ENCODE assay signal across 1 cellular context in the genomic region with DNA sequence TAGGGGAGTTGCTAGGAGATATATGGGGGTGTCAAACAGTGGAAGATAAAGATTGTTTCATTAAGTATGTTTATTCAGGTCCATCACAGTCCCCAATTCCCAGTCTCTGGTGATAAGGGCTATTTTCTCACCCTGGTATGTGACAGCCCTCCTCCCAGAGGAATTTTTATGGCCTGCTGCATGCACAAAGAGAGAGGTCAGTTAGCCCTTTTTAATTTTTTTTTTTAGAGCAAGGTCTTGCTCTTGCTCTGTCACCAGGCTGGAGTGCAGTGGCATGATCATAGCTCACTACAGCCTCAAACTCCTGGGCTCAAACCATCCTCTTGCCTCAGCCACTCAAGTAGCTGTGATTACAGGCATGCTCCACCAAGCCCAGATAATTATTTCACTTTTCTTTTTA.
TF ChIP-seq lines count a peak whose summit lies in the region.

No MANE protein-coding gene starts in this region.

TF ChIP-seq in HepG2, 621 proteins besides CTCF, POLR2A, EP300 and RAD21 (continued from another document and continues in another):
- TF ChIP-seq, protein P1, sequence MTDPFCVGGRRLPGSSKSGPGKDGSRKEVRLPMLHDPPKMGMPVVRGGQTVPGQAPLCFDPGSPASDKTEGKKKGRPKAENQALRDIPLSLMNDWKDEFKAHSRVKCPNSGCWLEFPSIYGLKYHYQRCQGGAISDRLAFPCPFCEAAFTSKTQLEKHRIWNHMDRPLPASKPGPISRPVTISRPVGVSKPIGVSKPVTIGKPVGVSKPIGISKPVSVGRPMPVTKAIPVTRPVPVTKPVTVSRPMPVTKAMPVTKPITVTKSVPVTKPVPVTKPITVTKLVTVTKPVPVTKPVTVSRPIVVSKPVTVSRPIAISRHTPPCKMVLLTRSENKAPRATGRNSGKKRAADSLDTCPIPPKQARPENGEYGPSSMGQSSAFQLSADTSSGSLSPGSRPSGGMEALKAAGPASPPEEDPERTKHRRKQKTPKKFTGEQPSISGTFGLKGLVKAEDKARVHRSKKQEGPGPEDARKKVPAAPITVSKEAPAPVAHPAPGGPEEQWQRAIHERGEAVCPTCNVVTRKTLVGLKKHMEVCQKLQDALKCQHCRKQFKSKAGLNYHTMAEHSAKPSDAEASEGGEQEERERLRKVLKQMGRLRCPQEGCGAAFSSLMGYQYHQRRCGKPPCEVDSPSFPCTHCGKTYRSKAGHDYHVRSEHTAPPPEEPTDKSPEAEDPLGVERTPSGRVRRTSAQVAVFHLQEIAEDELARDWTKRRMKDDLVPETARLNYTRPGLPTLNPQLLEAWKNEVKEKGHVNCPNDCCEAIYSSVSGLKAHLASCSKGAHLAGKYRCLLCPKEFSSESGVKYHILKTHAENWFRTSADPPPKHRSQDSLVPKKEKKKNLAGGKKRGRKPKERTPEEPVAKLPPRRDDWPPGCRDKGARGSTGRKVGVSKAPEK (CRISPR knock-in tag; IDR thresholded peaks at IDR 0.05; ENCODE audit: borderline replicate concordance): no peak
- TF ChIP-seq MZF1 (CRISPR knock-in tag; IDR thresholded peaks at IDR 0.05; ENCODE audit: borderline replicate concordance) (no peak), SMYD3 (CRISPR knock-in tag; IDR thresholded peaks at IDR 0.05) (no peak), ZNF777 (CRISPR knock-in tag; IDR thresholded peaks at IDR 0.05) (no peak), ZFYVE20 (CRISPR knock-in tag; IDR thresholded peaks at IDR 0.05; ENCODE audit: borderline replicate concordance, low read depth) (no peak), ZNF34 (CRISPR knock-in tag; IDR thresholded peaks at IDR 0.05; ENCODE audit: borderline replicate concordance) (no peak), SMARCE1 (IDR thresholded peaks at IDR 0.05; ENCODE audit: borderline replicate concordance) (no peak), CCDC6 (CRISPR knock-in tag; IDR thresholded peaks at IDR 0.05) (no peak), NFKB2 (CRISPR knock-in tag; IDR thresholded peaks at IDR 0.05; ENCODE audit: borderline replicate concordance) (no peak), ZNF747 (CRISPR knock-in tag; IDR thresholded peaks at IDR 0.05; ENCODE audit: borderline replicate concordance) (no peak), KLF16 (CRISPR knock-in tag; IDR thresholded peaks at IDR 0.05) (no peak), ZNF564 (CRISPR knock-in tag; IDR thresholded peaks at IDR 0.05) (no peak), MIER2 (CRISPR knock-in tag; IDR thresholded peaks at IDR 0.05) (no peak), ASH2L (IDR thresholded peaks at IDR 0.05; ENCODE audit: insufficient read length, low read depth, low read length) (no peak), NPAS2 (CRISPR knock-in tag; IDR thresholded peaks at IDR 0.05; ENCODE audit: borderline replicate concordance) (no peak), FOXO1 (CRISPR knock-in tag; IDR thresholded peaks at IDR 0.05) (no peak), ZNF17 (CRISPR knock-in tag; IDR thresholded peaks at IDR 0.05) (no peak), ZNF547 (CRISPR knock-in tag; IDR thresholded peaks at IDR 0.05) (no peak), KDM5B (CRISPR knock-in tag; IDR thresholded peaks at IDR 0.05; ENCODE audit: borderline replicate concordance) (no peak), ZNF3 (CRISPR knock-in tag; IDR thresholded peaks at IDR 0.05) (no peak), ERF (CRISPR knock-in tag; IDR thresholded peaks at IDR 0.05) (no peak; the same call in 1 of the 2 replicates), LCORL (IDR thresholded peaks at IDR 0.05) (peak; percentile 39; the same call in 1 of the 2 replicates), LCORL (CRISPR knock-in tag; IDR thresholded peaks at IDR 0.05) (peak; percentile 84), TBP (CRISPR knock-in tag; IDR thresholded peaks at IDR 0.05) (no peak), FLYWCH1 (CRISPR knock-in tag; IDR thresholded peaks at IDR 0.05) (no peak), HNRNPL (IDR thresholded peaks at IDR 0.05; ENCODE audit: low read depth, low read length) (no peak), FOXK2 (IDR thresholded peaks at IDR 0.05) (no peak)
- TF ChIP-seq, protein P2, sequence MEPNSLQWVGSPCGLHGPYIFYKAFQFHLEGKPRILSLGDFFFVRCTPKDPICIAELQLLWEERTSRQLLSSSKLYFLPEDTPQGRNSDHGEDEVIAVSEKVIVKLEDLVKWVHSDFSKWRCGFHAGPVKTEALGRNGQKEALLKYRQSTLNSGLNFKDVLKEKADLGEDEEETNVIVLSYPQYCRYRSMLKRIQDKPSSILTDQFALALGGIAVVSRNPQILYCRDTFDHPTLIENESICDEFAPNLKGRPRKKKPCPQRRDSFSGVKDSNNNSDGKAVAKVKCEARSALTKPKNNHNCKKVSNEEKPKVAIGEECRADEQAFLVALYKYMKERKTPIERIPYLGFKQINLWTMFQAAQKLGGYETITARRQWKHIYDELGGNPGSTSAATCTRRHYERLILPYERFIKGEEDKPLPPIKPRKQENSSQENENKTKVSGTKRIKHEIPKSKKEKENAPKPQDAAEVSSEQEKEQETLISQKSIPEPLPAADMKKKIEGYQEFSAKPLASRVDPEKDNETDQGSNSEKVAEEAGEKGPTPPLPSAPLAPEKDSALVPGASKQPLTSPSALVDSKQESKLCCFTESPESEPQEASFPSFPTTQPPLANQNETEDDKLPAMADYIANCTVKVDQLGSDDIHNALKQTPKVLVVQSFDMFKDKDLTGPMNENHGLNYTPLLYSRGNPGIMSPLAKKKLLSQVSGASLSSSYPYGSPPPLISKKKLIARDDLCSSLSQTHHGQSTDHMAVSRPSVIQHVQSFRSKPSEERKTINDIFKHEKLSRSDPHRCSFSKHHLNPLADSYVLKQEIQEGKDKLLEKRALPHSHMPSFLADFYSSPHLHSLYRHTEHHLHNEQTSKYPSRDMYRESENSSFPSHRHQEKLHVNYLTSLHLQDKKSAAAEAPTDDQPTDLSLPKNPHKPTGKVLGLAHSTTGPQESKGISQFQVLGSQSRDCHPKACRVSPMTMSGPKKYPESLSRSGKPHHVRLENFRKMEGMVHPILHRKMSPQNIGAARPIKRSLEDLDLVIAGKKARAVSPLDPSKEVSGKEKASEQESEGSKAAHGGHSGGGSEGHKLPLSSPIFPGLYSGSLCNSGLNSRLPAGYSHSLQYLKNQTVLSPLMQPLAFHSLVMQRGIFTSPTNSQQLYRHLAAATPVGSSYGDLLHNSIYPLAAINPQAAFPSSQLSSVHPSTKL (CRISPR knock-in tag; IDR thresholded peaks at IDR 0.05): 0 out of 2 replicates have a peak, but pooled peaks have one; percentile 28
- TF ChIP-seq, protein P3, sequence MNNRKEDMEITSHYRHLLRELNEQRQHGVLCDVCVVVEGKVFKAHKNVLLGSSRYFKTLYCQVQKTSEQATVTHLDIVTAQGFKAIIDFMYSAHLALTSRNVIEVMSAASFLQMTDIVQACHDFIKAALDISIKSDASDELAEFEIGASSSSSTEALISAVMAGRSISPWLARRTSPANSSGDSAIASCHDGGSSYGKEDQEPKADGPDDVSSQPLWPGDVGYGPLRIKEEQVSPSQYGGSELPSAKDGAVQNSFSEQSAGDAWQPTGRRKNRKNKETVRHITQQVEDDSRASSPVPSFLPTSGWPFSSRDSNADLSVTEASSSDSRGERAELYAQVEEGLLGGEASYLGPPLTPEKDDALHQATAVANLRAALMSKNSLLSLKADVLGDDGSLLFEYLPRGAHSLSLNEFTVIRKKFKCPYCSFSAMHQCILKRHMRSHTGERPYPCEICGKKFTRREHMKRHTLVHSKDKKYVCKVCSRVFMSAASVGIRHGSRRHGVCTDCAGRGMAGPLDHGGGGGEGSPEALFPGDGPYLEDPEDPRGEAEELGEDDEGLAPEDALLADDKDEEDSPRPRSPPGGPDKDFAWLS (CRISPR knock-in tag; IDR thresholded peaks at IDR 0.05; ENCODE audit: borderline replicate concordance): no peak
- TF ChIP-seq, protein P4, sequence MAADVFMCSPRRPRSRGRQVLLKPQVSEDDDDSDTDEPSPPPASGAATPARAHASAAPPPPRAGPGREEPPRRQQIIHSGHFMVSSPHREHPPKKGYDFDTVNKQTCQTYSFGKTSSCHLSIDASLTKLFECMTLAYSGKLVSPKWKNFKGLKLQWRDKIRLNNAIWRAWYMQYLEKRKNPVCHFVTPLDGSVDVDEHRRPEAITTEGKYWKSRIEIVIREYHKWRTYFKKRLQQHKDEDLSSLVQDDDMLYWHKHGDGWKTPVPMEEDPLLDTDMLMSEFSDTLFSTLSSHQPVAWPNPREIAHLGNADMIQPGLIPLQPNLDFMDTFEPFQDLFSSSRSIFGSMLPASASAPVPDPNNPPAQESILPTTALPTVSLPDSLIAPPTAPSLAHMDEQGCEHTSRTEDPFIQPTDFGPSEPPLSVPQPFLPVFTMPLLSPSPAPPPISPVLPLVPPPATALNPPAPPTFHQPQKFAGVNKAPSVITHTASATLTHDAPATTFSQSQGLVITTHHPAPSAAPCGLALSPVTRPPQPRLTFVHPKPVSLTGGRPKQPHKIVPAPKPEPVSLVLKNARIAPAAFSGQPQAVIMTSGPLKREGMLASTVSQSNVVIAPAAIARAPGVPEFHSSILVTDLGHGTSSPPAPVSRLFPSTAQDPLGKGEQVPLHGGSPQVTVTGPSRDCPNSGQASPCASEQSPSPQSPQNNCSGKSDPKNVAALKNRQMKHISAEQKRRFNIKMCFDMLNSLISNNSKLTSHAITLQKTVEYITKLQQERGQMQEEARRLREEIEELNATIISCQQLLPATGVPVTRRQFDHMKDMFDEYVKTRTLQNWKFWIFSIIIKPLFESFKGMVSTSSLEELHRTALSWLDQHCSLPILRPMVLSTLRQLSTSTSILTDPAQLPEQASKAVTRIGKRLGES (CRISPR knock-in tag; IDR thresholded peaks at IDR 0.05; ENCODE audit: borderline replicate concordance): no peak
- TF ChIP-seq, protein P5, sequence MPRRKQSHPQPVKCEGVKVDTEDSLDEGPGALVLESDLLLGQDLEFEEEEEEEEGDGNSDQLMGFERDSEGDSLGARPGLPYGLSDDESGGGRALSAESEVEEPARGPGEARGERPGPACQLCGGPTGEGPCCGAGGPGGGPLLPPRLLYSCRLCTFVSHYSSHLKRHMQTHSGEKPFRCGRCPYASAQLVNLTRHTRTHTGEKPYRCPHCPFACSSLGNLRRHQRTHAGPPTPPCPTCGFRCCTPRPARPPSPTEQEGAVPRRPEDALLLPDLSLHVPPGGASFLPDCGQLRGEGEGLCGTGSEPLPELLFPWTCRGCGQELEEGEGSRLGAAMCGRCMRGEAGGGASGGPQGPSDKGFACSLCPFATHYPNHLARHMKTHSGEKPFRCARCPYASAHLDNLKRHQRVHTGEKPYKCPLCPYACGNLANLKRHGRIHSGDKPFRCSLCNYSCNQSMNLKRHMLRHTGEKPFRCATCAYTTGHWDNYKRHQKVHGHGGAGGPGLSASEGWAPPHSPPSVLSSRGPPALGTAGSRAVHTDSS (CRISPR knock-in tag; conservative IDR thresholded peaks at IDR 0.05): no peak
- TF ChIP-seq, protein P6, sequence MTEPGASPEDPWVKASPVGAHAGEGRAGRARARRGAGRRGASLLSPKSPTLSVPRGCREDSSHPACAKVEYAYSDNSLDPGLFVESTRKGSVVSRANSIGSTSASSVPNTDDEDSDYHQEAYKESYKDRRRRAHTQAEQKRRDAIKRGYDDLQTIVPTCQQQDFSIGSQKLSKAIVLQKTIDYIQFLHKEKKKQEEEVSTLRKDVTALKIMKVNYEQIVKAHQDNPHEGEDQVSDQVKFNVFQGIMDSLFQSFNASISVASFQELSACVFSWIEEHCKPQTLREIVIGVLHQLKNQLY (CRISPR knock-in tag; IDR thresholded peaks at IDR 0.05): no peak
- TF ChIP-seq, protein P7, sequence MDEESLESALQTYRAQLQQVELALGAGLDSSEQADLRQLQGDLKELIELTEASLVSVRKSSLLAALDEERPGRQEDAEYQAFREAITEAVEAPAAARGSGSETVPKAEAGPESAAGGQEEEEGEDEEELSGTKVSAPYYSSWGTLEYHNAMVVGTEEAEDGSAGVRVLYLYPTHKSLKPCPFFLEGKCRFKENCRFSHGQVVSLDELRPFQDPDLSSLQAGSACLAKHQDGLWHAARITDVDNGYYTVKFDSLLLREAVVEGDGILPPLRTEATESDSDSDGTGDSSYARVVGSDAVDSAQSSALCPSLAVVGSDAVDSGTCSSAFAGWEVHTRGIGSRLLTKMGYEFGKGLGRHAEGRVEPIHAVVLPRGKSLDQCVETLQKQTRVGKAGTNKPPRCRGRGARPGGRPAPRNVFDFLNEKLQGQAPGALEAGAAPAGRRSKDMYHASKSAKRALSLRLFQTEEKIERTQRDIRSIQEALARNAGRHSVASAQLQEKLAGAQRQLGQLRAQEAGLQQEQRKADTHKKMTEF (CRISPR knock-in tag; IDR thresholded peaks at IDR 0.05): no peak
- TF ChIP-seq, protein P8, sequence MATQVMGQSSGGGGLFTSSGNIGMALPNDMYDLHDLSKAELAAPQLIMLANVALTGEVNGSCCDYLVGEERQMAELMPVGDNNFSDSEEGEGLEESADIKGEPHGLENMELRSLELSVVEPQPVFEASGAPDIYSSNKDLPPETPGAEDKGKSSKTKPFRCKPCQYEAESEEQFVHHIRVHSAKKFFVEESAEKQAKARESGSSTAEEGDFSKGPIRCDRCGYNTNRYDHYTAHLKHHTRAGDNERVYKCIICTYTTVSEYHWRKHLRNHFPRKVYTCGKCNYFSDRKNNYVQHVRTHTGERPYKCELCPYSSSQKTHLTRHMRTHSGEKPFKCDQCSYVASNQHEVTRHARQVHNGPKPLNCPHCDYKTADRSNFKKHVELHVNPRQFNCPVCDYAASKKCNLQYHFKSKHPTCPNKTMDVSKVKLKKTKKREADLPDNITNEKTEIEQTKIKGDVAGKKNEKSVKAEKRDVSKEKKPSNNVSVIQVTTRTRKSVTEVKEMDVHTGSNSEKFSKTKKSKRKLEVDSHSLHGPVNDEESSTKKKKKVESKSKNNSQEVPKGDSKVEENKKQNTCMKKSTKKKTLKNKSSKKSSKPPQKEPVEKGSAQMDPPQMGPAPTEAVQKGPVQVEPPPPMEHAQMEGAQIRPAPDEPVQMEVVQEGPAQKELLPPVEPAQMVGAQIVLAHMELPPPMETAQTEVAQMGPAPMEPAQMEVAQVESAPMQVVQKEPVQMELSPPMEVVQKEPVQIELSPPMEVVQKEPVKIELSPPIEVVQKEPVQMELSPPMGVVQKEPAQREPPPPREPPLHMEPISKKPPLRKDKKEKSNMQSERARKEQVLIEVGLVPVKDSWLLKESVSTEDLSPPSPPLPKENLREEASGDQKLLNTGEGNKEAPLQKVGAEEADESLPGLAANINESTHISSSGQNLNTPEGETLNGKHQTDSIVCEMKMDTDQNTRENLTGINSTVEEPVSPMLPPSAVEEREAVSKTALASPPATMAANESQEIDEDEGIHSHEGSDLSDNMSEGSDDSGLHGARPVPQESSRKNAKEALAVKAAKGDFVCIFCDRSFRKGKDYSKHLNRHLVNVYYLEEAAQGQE (IDR thresholded peaks at IDR 0.05; ENCODE audit: borderline replicate concordance in 1 of 2, low read depth in 1 of 2, low read length in 2 of 2): no peak
- TF ChIP-seq, protein P9, sequence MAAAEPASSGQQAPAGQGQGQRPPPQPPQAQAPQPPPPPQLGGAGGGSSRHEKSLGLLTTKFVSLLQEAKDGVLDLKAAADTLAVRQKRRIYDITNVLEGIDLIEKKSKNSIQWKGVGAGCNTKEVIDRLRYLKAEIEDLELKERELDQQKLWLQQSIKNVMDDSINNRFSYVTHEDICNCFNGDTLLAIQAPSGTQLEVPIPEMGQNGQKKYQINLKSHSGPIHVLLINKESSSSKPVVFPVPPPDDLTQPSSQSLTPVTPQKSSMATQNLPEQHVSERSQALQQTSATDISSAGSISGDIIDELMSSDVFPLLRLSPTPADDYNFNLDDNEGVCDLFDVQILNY (CRISPR knock-in tag; conservative IDR thresholded peaks at IDR 0.05): no peak
- TF ChIP-seq, protein P10, sequence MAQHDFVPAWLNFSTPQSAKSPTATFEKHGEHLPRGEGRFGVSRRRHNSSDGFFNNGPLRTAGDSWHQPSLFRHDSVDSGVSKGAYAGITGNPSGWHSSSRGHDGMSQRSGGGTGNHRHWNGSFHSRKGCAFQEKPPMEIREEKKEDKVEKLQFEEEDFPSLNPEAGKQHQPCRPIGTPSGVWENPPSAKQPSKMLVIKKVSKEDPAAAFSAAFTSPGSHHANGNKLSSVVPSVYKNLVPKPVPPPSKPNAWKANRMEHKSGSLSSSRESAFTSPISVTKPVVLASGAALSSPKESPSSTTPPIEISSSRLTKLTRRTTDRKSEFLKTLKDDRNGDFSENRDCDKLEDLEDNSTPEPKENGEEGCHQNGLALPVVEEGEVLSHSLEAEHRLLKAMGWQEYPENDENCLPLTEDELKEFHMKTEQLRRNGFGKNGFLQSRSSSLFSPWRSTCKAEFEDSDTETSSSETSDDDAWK (CRISPR knock-in tag; IDR thresholded peaks at IDR 0.05): no peak
